Comparison of ENCODE assay signal across 8 cellular contexts in the genomic region with DNA sequence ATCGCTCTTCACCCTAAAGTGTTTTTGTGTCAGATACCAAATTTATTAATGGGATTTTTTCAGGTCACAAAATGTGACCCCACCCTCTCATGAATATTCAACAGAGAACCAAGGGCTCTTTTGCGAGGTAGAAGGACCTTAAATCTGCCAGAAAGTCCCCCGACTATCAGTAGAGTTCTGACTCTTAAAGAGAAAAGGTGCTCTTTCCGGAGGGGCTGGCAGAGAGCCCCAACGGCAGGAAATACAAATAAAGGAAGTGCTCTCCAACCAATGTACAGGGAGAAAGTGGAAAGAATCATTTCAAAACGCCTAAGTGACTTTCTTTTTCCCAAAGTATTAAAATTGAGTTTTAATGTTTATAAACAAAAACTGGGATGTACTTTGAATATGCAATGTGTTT.
DNase-seq lines count a peak whose midpoint lies in the region; ATAC-seq lines count a peak whose summit lies in the region.

No MANE protein-coding gene starts in this region.

- ATAC-seq in left ventricle myocardium superior, result no peak
- no peak for ATAC-seq in GM21528 (IDR thresholded peaks at IDR 0.05; ENCODE audit: low FRiP score, unreplicated experiment)
- no peak for ATAC-seq in HG02885 (IDR thresholded peaks at IDR 0.05; ENCODE audit: poor library complexity, unreplicated experiment)

- H3K27me3 ChIP-seq in stomach smooth muscle (ENCODE audit: control insufficient read depth in 1 of 2, insufficient read depth in 2 of 2, low read length in 2 of 2), result no peaks in the 10 kb centered on the region

- H3K36me3 ChIP-seq in stomach smooth muscle (ENCODE audit: control insufficient read depth in 2 of 2, insufficient read depth in 2 of 2, low read length in 2 of 2), result no peaks in the 10 kb centered on the region

- H3K9me3 ChIP-seq in stomach smooth muscle (ENCODE audit: control insufficient read depth in 2 of 2, low read length in 2 of 2), result no peaks in the 10 kb centered on the region

- peak overlapping the region in 1 of 2 donors; percentile 88 for H3K9ac ChIP-seq in stomach smooth muscle (ENCODE audit: low read length in 2 of 2)

- H3K4me1 ChIP-seq in stomach smooth muscle (ENCODE audit: control insufficient read depth, insufficient read depth, low read length), result peaks cover 46% of the 10 kb centered on the region

- peak; percentile 36 to 49 for DNase-seq in activated CD4-positive, alpha-beta T cell treated with anti-CD3 and anti-CD28 coated beads for 4 hours
- no peak for DNase-seq in activated CD4-positive, alpha-beta T cell treated with anti-CD3 and anti-CD28 coated beads, Interleukin-2, amount 50 U/mL, for 1 hour
- DNase-seq in T-helper 22 cell (ENCODE audit: low read depth) (peak; percentile 25), left ventricle myocardium superior (peak; percentile 35), mucosa of gallbladder (ENCODE audit: low spot score) (no peak)

- intact Hi-C loops in left ventricle myocardium superior (cut with micrococcal nuclease), result no loop called here

- peak overlapping the region; percentile 92 for H3K27ac ChIP-seq in stomach smooth muscle (ENCODE audit: low read length)

- peak overlapping the region; percentile 81 to 82 for H3K4me3 ChIP-seq in stomach smooth muscle (ENCODE audit: low read length in 2 of 2)

Comparison
In these comparisons a context has a peak if more than half of its experiments do, and no peak if none do; other contexts are left out.
1. DNase-seq: peak in activated CD4-positive, alpha-beta T cell treated with anti-CD3 and anti-CD28 coated beads for 4 hours (2 of 2), T-helper 22 cell (single experiment) and left ventricle myocardium superior (single experiment); none in activated CD4-positive, alpha-beta T cell treated with anti-CD3 and anti-CD28 coated beads, Interleukin-2, amount 50 U/mL, for 1 hour (single experiment) and mucosa of gallbladder (single experiment).